ENCODE assay signal across 20 cellular contexts in the genomic region with DNA sequence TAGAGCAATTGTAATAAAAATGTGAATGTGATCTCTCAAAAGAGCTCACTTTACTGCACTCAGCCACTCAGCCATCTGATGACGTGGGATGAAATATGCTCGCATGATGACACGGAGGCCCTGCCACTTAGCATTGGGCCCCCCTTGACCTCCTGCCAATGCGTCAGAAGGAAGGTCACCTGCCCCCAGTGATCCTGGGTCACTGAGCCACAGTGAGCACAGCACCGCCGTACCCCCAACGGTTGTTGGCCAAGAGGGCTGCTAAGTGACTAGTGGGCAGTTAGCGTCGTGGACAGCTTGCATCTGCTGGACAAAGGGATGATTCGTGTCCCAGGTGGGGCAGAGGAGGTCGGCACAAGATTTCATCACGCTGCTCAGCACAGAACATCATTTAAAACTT. TPM values are rescaled to one million over a fixed set of nuclear protein-coding genes. Genes with fewer than 3 reads are reported as not detected.
"Had no signal": no experiment of that assay in that cellular context is flagged by ENCODE, and none has a peak within 500 bp of the region (broad histone marks: within the 10 kb centered on the region; RNA-seq: fewer than 3 reads in every experiment).

No MANE protein-coding gene starts in this region.

- H2AFZ ChIP-seq: parathyroid adenoma had no signal

- H3K9me3 ChIP-seq: heart left ventricle, sigmoid colon, thyroid gland, vagina had no signal

- H3K27me3 Mint-ChIP-seq: activated naive CD8-positive, alpha-beta T cell; naive thymus-derived CD4-positive, alpha-beta T cell; stimulated activated naive B cell treated with anti-CD40 and anti-IgM and Interleukin-4, amounts not matched to agents 10 μg/mL and 1 μg/mL and 100 μg/mL, for 72 hours had no signal

- H3K4me1 ChIP-seq: parathyroid adenoma, sigmoid colon, thyroid gland, vagina had no signal

- H3K27me3 ChIP-seq: heart left ventricle, sigmoid colon, thyroid gland, vagina had no signal

- H3K4me3 ChIP-seq: heart left ventricle, sigmoid colon, thyroid gland, vagina had no signal

- FAIRE-seq: bronchial epithelial cell, frontal cortex had no signal

- H3K9ac ChIP-seq: parathyroid adenoma had no signal

- ATAC-seq: activated T-cell treated with anti-CD3 and anti-CD28 coated beads, Interleukin-2, amount 50 U/mL, for 72 hours; naive thymus-derived CD4-positive, alpha-beta T cell; stimulated activated naive B cell treated with anti-CD40 and anti-IgM and Interleukin-4, amounts not matched to agents 10 μg/mL and 1 μg/mL and 100 μg/mL, for 72 hours had no signal

- DNase-seq: activated CD4-positive, alpha-beta T cell treated with anti-CD3 and anti-CD28 coated beads, Interleukin-2, amount 50 U/mL, for 4 hours; activated gamma-delta T cell; activated T-cell treated with anti-CD3 and anti-CD28 coated beads, Interleukin-2, amount 50 U/mL, for 72 hours; dermis blood vessel endothelial cell; mesendoderm; naive thymus-derived CD4-positive, alpha-beta T cell; sigmoid colon; stimulated activated naive B cell treated with anti-CD40 and anti-IgM and Interleukin-4, amounts not matched to agents 10 μg/mL and 1 μg/mL and 100 μg/mL, for 72 hours; thyroid gland; WERI-Rb-1 had no signal

- H3K36me3 ChIP-seq: WERI-Rb-1 had no signal

- H3K27ac Mint-ChIP-seq: activated naive CD8-positive, alpha-beta T cell; stimulated activated naive B cell treated with anti-CD40 and anti-IgM and Interleukin-4, amounts not matched to agents 10 μg/mL and 1 μg/mL and 100 μg/mL, for 72 hours had no signal

- H3K9me3 Mint-ChIP-seq: activated T-cell treated with anti-CD3 and anti-CD28 coated beads, Interleukin-2, amount 50 U/mL, for 72 hours; stimulated activated naive B cell treated with anti-CD40 and anti-IgM and Interleukin-4, amounts not matched to agents 10 μg/mL and 1 μg/mL and 100 μg/mL, for 72 hours had no signal

- H3K27ac ChIP-seq: parathyroid adenoma, sigmoid colon, thyroid gland, vagina, WERI-Rb-1 had no signal

- H3K4me3 Mint-ChIP-seq: activated naive CD8-positive, alpha-beta T cell; activated T-cell treated with anti-CD3 and anti-CD28 coated beads, Interleukin-2, amount 50 U/mL, for 72 hours; naive thymus-derived CD4-positive, alpha-beta T cell; stimulated activated naive B cell treated with anti-CD40 and anti-IgM and Interleukin-4, amounts not matched to agents 10 μg/mL and 1 μg/mL and 100 μg/mL, for 72 hours had no signal

RNA-seq across cellular contexts. Expression of a gene that starts 45.3 kb away (rescaled TPM):
- total RNA-seq: activated CD8-positive, alpha-beta memory T cell treated with anti-CD3 and anti-CD28 coated beads for 36 hours; chondrocyte; dermis blood vessel endothelial cell; frontal cortex; heart left ventricle; mucosa of gallbladder; sigmoid colon; T-helper 1 cell treated with Interleukin-12 subunit alpha and Interleukin-12 subunit beta and Interleukin-4 antibody, amounts not matched to agents 30 ng/mL and 1 ng/mL, for 36 hours; thyroid gland; vagina had no signal
- polyA plus RNA-seq: heart left ventricle; naive thymus-derived CD4-positive, alpha-beta T cell had no signal
